Comparison of ENCODE assay signal across 15 cellular contexts in the genomic region with DNA sequence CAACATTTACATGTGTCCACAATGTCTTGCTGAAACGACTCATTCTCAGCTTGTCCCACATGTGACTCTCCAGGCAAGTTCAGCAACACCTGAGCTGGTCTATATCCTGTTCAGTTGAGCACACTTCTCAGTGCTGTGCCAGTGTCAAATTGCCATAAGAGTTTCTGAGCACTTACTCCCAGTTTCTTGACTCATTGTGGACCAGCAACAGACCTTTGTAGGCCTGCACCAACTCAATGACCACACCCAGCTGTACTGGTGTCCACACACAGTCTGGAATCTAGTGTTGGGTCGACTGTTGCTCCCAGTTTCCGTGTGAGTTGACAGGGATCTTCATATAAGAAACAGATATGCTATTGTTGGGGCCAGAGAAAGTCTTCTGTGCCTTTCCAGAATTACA.
DNase-seq lines count a peak whose midpoint lies in the region; ATAC-seq and TF ChIP-seq lines count a peak whose summit lies in the region.
"Had no signal": no experiment of that assay in that cellular context is flagged by ENCODE, and none has a peak within 500 bp of the region (broad histone marks: within the 10 kb centered on the region; RNA-seq: fewer than 3 reads in every experiment).

No MANE protein-coding gene starts in this region.

- ATAC-seq in left colon (peak; percentile 59), GM19328 (IDR thresholded peaks at IDR 0.05; ENCODE audit: unreplicated experiment) (no peak), HG03520 (IDR thresholded peaks at IDR 0.05; ENCODE audit: unreplicated experiment) (no peak)
- ATAC-seq: GM12878 had no signal

- no peaks in the 10 kb centered on the region for H4K20me1 ChIP-seq in osteoblast (ENCODE audit: insufficient read depth, low read length)
- H4K20me1 ChIP-seq: BLaER1 treated with 17β-estradiol and CSF1 and Interleukin-3, amounts not matched to agents 10 nM and 100 nM had no signal

- peak overlapping the region; percentile 19 to 46 for H3K27ac ChIP-seq in ascending aorta
- H3K27ac ChIP-seq in osteoblast (ENCODE audit: low read depth, low read length): no peak overlapping the region
- H3K27ac ChIP-seq: BLaER1 treated with 17β-estradiol and CSF1 and Interleukin-3, amounts not matched to agents 10 nM and 100 nM; GM23248 had no signal

- H3K4me2 ChIP-seq in osteoblast (ENCODE audit: insufficient read depth, low read length): no peak overlapping the region
- H3K4me2 ChIP-seq: BLaER1 treated with 17β-estradiol and CSF1 and Interleukin-3, amounts not matched to agents 10 nM and 100 nM had no signal

- TF ChIP-seq CTCF in ascending aorta (IDR thresholded peaks at IDR 0.05): no peak
- no peak for TF ChIP-seq CTCF in osteoblast (IDR thresholded peaks at IDR 0.05; ENCODE audit: extremely low read depth, low read depth, low read length)

- intact Hi-C loops in ascending aorta (cut with DNase I): no loop called here
- intact Hi-C loops in left colon (cut with DNase I, micrococcal nuclease): no loop called here

- peaks cover 0 to 5% of the 10 kb centered on the region in 2 donors for H3K4me1 ChIP-seq in ascending aorta
- H3K4me1 ChIP-seq in osteoblast (ENCODE audit: insufficient read depth, low read length): no peaks in the 10 kb centered on the region
- H3K4me1 ChIP-seq: BLaER1 treated with 17β-estradiol and CSF1 and Interleukin-3, amounts not matched to agents 10 nM and 100 nM had no signal

- H2AFZ ChIP-seq in osteoblast (ENCODE audit: low read length): no peak overlapping the region
- H2AFZ ChIP-seq: GM23248 had no signal

- H3K79me2 ChIP-seq in osteoblast (ENCODE audit: insufficient read depth, low read length): no peaks in the 10 kb centered on the region

- H3K4me3 ChIP-seq in ascending aorta: no peak overlapping the region
- H3K4me3 ChIP-seq in osteoblast (ENCODE audit: insufficient read depth, low read length): no peak overlapping the region
- H3K4me3 ChIP-seq: BLaER1 treated with 17β-estradiol and CSF1 and Interleukin-3, amounts not matched to agents 10 nM and 100 nM; GM12878; GM23248 had no signal

- H3K9me3 ChIP-seq in ascending aorta (no peaks in the 10 kb centered on the region), osteoblast (ENCODE audit: low read depth, low read length) (no peaks in the 10 kb centered on the region)

- H3K36me3 ChIP-seq in ascending aorta (no peaks in the 10 kb centered on the region), osteoblast (ENCODE audit: insufficient read depth, low read length) (no peaks in the 10 kb centered on the region)
- H3K36me3 ChIP-seq: BLaER1 treated with 17β-estradiol and CSF1 and Interleukin-3, amounts not matched to agents 10 nM and 100 nM had no signal

- no peak for DNase-seq in ascending aorta (ENCODE audit: low spot score in 2 of 2)
- DNase-seq in left colon: no peak
- peak; percentile 41 for DNase-seq in osteoblast (ENCODE audit: insufficient read length, low spot score, missing footprints)
- DNase-seq in NCI-H82 (lab: John Stamatoyannopoulos, UW): no peak
- DNase-seq in activated effector memory CD4-positive, alpha-beta T cell treated with anti-CD3 and anti-CD28 coated beads, Interleukin-2, amount 50 U/mL, for 16 hours: no peak
- DNase-seq: ACHN; Calu3; CD4-positive, CD25-positive, alpha-beta regulatory T cell; DMS 273 treated with DMSO at 0.1 percent for 48 hours; DMS79; GM23248 had no signal

- H3K27me3 ChIP-seq in ascending aorta: no peaks in the 10 kb centered on the region
- H3K27me3 ChIP-seq in osteoblast (ENCODE audit: insufficient read depth, low read length): no peaks in the 10 kb centered on the region
- H3K27me3 ChIP-seq: BLaER1 treated with 17β-estradiol and CSF1 and Interleukin-3, amounts not matched to agents 10 nM and 100 nM had no signal
